Comparison of ENCODE assay signal across 8 cellular contexts in the genomic region with DNA sequence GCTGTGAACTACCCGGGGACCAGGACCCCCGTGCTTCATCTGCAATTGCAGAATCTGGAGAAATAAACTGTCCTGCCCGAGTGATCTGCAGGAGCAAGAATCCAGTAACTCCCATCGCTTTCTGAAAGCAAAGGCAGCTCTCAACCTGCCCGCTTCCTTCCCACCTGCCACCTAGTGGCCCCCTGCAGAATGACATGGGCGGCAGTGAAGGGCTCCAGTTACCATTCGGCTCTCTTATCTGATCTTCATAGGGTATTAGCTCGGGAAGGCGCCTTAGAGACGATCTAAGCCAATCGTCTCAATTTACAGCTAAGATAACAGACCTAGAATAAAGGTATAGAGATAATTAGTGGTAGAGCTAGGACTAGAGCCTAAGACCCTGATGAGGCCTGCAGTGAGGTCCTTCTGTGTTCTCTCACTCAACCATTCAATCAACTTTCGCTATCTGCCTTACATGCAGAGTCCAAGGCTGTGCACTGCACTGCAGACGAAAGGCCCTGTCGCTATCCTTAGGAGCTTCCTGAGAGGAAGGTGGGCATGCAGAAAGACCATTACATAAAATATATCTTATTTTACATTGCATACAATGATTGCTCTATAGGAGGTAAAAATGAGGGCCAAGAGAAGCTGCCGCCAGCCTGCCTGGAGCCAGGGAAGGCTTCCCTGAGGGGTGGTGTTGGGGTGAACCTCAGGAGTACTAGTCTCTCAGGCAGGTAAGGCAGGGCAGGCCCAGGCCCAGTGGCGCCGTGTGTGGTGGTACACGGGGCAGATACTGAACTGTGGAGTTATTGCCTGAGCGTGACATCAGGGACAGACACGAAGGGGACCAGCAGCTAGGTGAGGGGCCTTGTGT.
DNase-seq lines count a peak whose midpoint lies in the region; ATAC-seq and TF ChIP-seq lines count a peak whose summit lies in the region.

No MANE protein-coding gene starts in this region.

- DNase-seq in CD1c-positive myeloid dendritic cell (ENCODE audit: extremely low spot score) (peak; percentile 75), LNCaP clone FGC (ENCODE audit: low read depth) (peak; percentile 56), RKO (ENCODE audit: low spot score) (peak; percentile 78), activated T-helper 1 cell treated with Interleukin-2 at 50 U/mL for 16 hours (ENCODE audit: low read depth) (peak; percentile 65), fibroblast of pulmonary artery (ENCODE audit: low read depth) (peak; percentile 85), nucleus accumbens (lab: John Stamatoyannopoulos, UW) (peak in 54 of 56 donors; percentile 18 to 90 (median 61)), stromal cell of bone marrow (ENCODE audit: low read depth) (peak; percentile 59)

- peak; percentile 90 for TF ChIP-seq CTCF in LNCaP clone FGC (IDR thresholded peaks at IDR 0.05; ENCODE audit: control insufficient read depth, extremely low read depth, insufficient read depth)
- peak; percentile 99 for TF ChIP-seq CTCF in fibroblast of pulmonary artery (IDR thresholded peaks at IDR 0.05; ENCODE audit: low read length, missing control alignments)

- ATAC-seq in GM21381 (IDR thresholded peaks at IDR 0.05; ENCODE audit: unreplicated experiment), result peak; percentile 71

- H3K4me3 ChIP-seq in LNCaP clone FGC (ENCODE audit: low read depth, low read length) (no peak overlapping the region), fibroblast of pulmonary artery (replicated peaks; ENCODE audit: low read depth, low read length) (no peak overlapping the region)
